Comparison of ENCODE assay signal across 8 cellular contexts in genomic region chr12:32896438-32897275, GRCh38. TPM values are rescaled to one million over a fixed set of nuclear protein-coding genes. Genes with fewer than 3 reads are reported as not detected.
DNase-seq lines count a peak whose midpoint lies in the region; ATAC-seq and TF ChIP-seq lines count a peak whose summit lies in the region.

TSS of gene PKP2 (minus strand) at chr12:32896777. CDS start at chr12:32896731, 46 bp downstream.

- H3K4me3 ChIP-seq in A673 (ENCODE audit: low read depth, low read length, poor library complexity, severe bottlenecking) (peak within 1 kb of the TSS; percentile 54), gastrocnemius medialis (peak within 1 kb of the TSS; percentile 56 to 66 (median 63))

- H3K4me1 ChIP-seq in A673 (ENCODE audit: insufficient read depth, low read length, poor library complexity, severe bottlenecking) (no peaks in the 10 kb centered on the region), gastrocnemius medialis (no peaks in the 10 kb centered on the region)

- ATAC-seq in GM18909 (IDR thresholded peaks at IDR 0.05; ENCODE audit: poor library complexity, unreplicated experiment) = peak; percentile 71
- ATAC-seq in HG03354 (IDR thresholded peaks at IDR 0.05; ENCODE audit: poor library complexity, severe bottlenecking, unreplicated experiment) = peak; percentile 58
- ATAC-seq in gastrocnemius medialis = peak; percentile 66 to 76

- in situ Hi-C loops in gastrocnemius medialis (cut with MboI; ENCODE audit: low sequenced_read_pairs in 4 of 4) = loop anchor here in 1 of 4 donors (25.0 kb wide), 1 partner anchor 109 kb away; no protein-coding TSS in a partner anchor

- intact Hi-C loops in A673 (cut with micrococcal nuclease; ENCODE audit: unreplicated experiment) = no loop called here
- intact Hi-C loops in gastrocnemius medialis (cut with DNase I; ENCODE audit: low total_unique reads) = no loop called here

- H3K36me3 ChIP-seq in A673 (ENCODE audit: insufficient read depth, low read length, poor library complexity, severe bottlenecking) = no peaks in the 10 kb centered on the region
- no peaks in the 10 kb centered on the region for H3K36me3 ChIP-seq in gastrocnemius medialis

- H3K27me3 Mint-ChIP-seq in brain = peaks cover 41% of the 10 kb centered on the region

- peak in 1 of 2 donors; percentile 8 for TF ChIP-seq POLR2A in gastrocnemius medialis (IDR thresholded peaks at IDR 0.05)

- H3K36me3 Mint-ChIP-seq in brain = no peaks in the 10 kb centered on the region

- no peaks in the 10 kb centered on the region for H3K9me3 ChIP-seq in A673 (ENCODE audit: low read depth, low read length, poor library complexity, severe bottlenecking)
- H3K9me3 ChIP-seq in gastrocnemius medialis = no peaks in the 10 kb centered on the region

- H3K27ac ChIP-seq in A673 (ENCODE audit: low read depth, low read length, poor library complexity, severe bottlenecking) = no peak within 1 kb of the TSS
- H3K27ac ChIP-seq in gastrocnemius medialis = peak within 1 kb of the TSS in 2 of 4 donors; percentile 31 to 49

- H3K27ac Mint-ChIP-seq in brain = peak within 1 kb of the TSS in 4 of 5 experiments; percentile 9 to 75 (median 54)

- no peaks in the 10 kb centered on the region for H3K9me3 Mint-ChIP-seq in brain

- CTCF ChIA-PET in A673 (lab: Charles Lee) = no interaction called here

- peak within 1 kb of the TSS; percentile 81 to 92 (median 88) for H3K4me3 Mint-ChIP-seq in brain

- DNase-seq in A673 (ENCODE audit: low spot score) (peak; percentile 49), OCI-M1 (lab: John Stamatoyannopoulos, UW) (peak; percentile 67), iPS-NIHi7 (ENCODE audit: extremely low spot score) (peak; percentile 93), gastrocnemius medialis (peak in 1 of 2 donors; percentile 19), GF-D8 (lab: John Stamatoyannopoulos, UW) (no peak)

- H3K27me3 ChIP-seq in A673 (replicated peaks; ENCODE audit: insufficient read depth, low read depth, low read length, poor library complexity) (peaks cover 15% of the 10 kb centered on the region), gastrocnemius medialis (peaks cover 15 to 25% (median 23%) of the 10 kb centered on the region in 3 donors)

- no peak for TF ChIP-seq CTCF in A673 (conservative IDR thresholded peaks at IDR 0.05; ENCODE audit: low read depth, low read length)
- no peak for TF ChIP-seq CTCF in brain (conservative IDR thresholded peaks at IDR 0.05)
- no peak for TF ChIP-seq CTCF in gastrocnemius medialis (IDR thresholded peaks at IDR 0.05 in 4 of 5, conservative IDR thresholded peaks at IDR 0.05 in 1 of 5)

- POLR2A ChIA-PET in A673 (lab: Charles Lee; ENCODE audit: low non-redundant PET) = no interaction called here

- BruUV-seq in A673 (replicated peaks; lab: Mats Ljungman, UMichigan) = no TSS peak

- H3K4me1 Mint-ChIP-seq in brain = peaks cover 32% of the 10 kb centered on the region

RNA-seq across cellular contexts. Expression of gene PKP2, which starts in this region (rescaled TPM):
- total RNA-seq in A673 (2021) (3.8 and 5.3 TPM in 2 replicates), gastrocnemius medialis (1 to 10 TPM; 3.5 to 7.2 (median 4.1) TPM)
- 16.0 TPM for polyA plus RNA-seq in brain (ENCODE audit: insufficient read depth, low read depth, low replicate concordance)
